In the genomic region with DNA sequence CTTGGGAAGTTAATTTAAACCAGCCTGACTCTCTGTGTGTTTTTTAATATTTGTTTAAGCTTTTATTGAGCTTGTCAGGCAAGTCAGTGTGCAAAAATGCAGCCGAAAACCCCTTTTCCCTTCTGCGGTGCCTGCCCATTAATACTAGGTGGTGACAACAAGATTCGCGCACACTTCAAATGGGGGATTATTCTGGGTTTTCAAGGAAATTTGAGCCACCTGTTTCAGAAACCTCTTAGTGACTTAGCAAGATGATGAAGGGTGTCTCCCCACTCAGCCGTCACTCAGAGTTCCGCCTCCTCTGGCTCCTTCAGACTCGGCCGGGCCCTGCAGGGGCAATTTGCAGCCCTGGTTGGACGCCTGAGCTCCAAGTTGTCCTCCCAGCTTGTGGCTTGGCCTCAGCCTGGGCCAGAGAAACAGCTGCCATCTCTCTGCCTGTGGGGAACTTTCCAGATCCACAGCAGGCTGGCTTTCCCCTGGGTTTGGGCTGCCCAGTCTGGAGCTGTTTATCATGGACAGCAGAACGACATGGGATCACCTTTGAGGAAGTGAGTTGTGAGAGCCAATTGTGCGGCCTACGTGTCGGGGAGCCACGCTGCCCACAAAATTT, we compare ENCODE assay signal across 13 cellular contexts.
DNase-seq lines count a peak whose midpoint lies in the region; ATAC-seq and TF ChIP-seq lines count a peak whose summit lies in the region.
"Had no signal": no experiment of that assay in that cellular context is flagged by ENCODE, and none has a peak within 500 bp of the region (broad histone marks: within the 10 kb centered on the region; RNA-seq: fewer than 3 reads in every experiment).

No MANE protein-coding gene starts in this region.

- ATAC-seq in Right ventricle myocardium inferior (peak; percentile 93), lower lobe of right lung (peak; percentile 83 to 84), GM19452 (IDR thresholded peaks at IDR 0.05; ENCODE audit: unreplicated experiment) (no peak)
- ATAC-seq: activated CD8-positive, alpha-beta memory T cell treated with anti-CD3 and anti-CD28 coated beads, Interleukin-2, amount 10 ng/mL, durations not matched to agents 7 days and 5 days had no signal

- H3K4me3 ChIP-seq in coronary artery, result no peak overlapping the region
- no peak overlapping the region for H3K4me3 ChIP-seq in lower lobe of right lung
- H3K4me3 ChIP-seq: skin epidermis had no signal

- peaks cover 9% of the 10 kb centered on the region for H3K4me1 ChIP-seq in lower lobe of right lung
- H3K4me1 ChIP-seq: BE2C had no signal

- H3K27me3 ChIP-seq in lower lobe of right lung (ENCODE audit: low read depth), result no peaks in the 10 kb centered on the region
- H3K27me3 ChIP-seq: BE2C had no signal

- no peaks in the 10 kb centered on the region for H3K36me3 ChIP-seq in lower lobe of right lung
- H3K36me3 ChIP-seq: BE2C had no signal

- intact Hi-C loops in Right ventricle myocardium inferior (cut with DNase I) (no loop called here), cardiac septum (cut with DNase I) (no loop called here), lower lobe of right lung (cut with DNase I) (no loop called here)

- TF ChIP-seq CTCF in coronary artery (IDR thresholded peaks at IDR 0.05) (no peak), lower lobe of right lung (IDR thresholded peaks at IDR 0.05) (no peak)

- H3K27ac ChIP-seq in coronary artery (peak overlapping the region; percentile 81 to 88), lower lobe of right lung (peak overlapping the region; percentile 71)
- H3K27ac ChIP-seq: epithelial cell of prostate, skin epidermis had no signal

- no peaks in the 10 kb centered on the region for H3K9me3 ChIP-seq in lower lobe of right lung
- H3K9me3 ChIP-seq: BE2C had no signal

- DNase-seq in Right ventricle myocardium inferior (ENCODE audit: missing footprints) (peak; percentile 82), cardiac septum (ENCODE audit: low spot score) (no peak), coronary artery (ENCODE audit: low spot score) (peak; percentile 90), lower lobe of right lung (peak; percentile 68), RPMI8226 (no peak), NCI-H128 (lab: John Stamatoyannopoulos, UW; ENCODE audit: unreplicated experiment) (no peak), NCI-H1417 (lab: John Stamatoyannopoulos, UW) (no peak)
- DNase-seq: activated CD8-positive, alpha-beta memory T cell treated with anti-CD3 and anti-CD28 coated beads, Interleukin-2, amount 10 ng/mL, durations not matched to agents 7 days and 5 days; BE2C; kidney glomerular epithelial cell had no signal

Comparison
In these comparisons a context has a peak if more than half of its experiments do, and no peak if none do; other contexts are left out.
1. DNase-seq: peak in Right ventricle myocardium inferior (single experiment), coronary artery (single experiment) and lower lobe of right lung (single experiment); none in cardiac septum (single experiment), RPMI8226 (single experiment), NCI-H128 (single experiment) and NCI-H1417 (0 of 3).